In genomic region chr16:7362231-7362630, GRCh38 we compare ENCODE assay signal across 27 cellular contexts. TPM values are rescaled to one million over a fixed set of nuclear protein-coding genes. Genes with fewer than 3 reads are reported as not detected.
"Had no signal": no experiment of that assay in that cellular context is flagged by ENCODE, and none has a peak within 500 bp of the region (broad histone marks: within the 10 kb centered on the region; RNA-seq: fewer than 3 reads in every experiment).

No MANE protein-coding gene starts in this region.

- ATAC-seq: activated CD8-positive, alpha-beta T cell treated with anti-CD3 and anti-CD28 coated beads for 36 hours; activated T-cell treated with anti-CD3 and anti-CD28 coated beads, Interleukin-2, amount 50 U/mL, for 4 hours; activated T-helper 17 cell treated with anti-CD3 and anti-CD28 coated beads, Interleukin-2, amount 50 U/mL, for 72 hours; esophagus mucosa; gastroesophageal sphincter had no signal

- H3K27ac ChIP-seq: brain microvascular endothelial cell, coronary artery, gastroesophageal sphincter had no signal

- DNase-seq: activated CD4-positive, alpha-beta T cell treated with anti-CD3 and anti-CD28 coated beads for 48 hours; activated CD4-positive, alpha-beta T cell treated with anti-CD3 and anti-CD28 coated beads, Interleukin-2, amount 50 U/mL, for 1 hour; activated CD4-positive, alpha-beta T cell treated with anti-CD3 and anti-CD28 coated beads, Interleukin-2, amount 50 U/mL, for 48 hours; activated CD8-positive, alpha-beta memory T cell treated with anti-CD3 and anti-CD28 coated beads for 24 hours; activated CD8-positive, alpha-beta T cell treated with anti-CD3 and anti-CD28 coated beads for 36 hours; activated effector memory CD4-positive, alpha-beta T cell treated with Interleukin-2 at 50 U/mL for 16 hours; activated gamma-delta T cell treated with Interleukin-2 at 50 U/mL for 16 hours; activated naive CD4-positive, alpha-beta T cell treated with anti-CD3 and anti-CD28 coated beads, Interleukin-2, amount 50 U/mL, for 16 hours; activated naive CD4-positive, alpha-beta T cell treated with Interleukin-2 at 50 U/mL for 16 hours; activated T-cell treated with anti-CD3 and anti-CD28 coated beads, Interleukin-2, amount 50 U/mL, for 4 hours; amniotic stem cell; anterior cingulate cortex; brain microvascular endothelial cell; effector memory CD4-positive, alpha-beta T cell; endodermal cell; foreskin fibroblast; heart right ventricle; T-helper 2 cell had no signal

- H3K36me3 ChIP-seq: brain microvascular endothelial cell, gastroesophageal sphincter, heart right ventricle had no signal

- H3K9me3 ChIP-seq: gastroesophageal sphincter had no signal

- H3K4me3 ChIP-seq: coronary artery, dorsolateral prefrontal cortex, gastroesophageal sphincter, heart right ventricle had no signal

- H3K27me3 ChIP-seq: brain microvascular endothelial cell, dorsolateral prefrontal cortex, gastroesophageal sphincter, heart right ventricle had no signal

RNA-seq across cellular contexts. Expression of gene RBFOX1, which starts 29.6 kb away (rescaled TPM):
- total RNA-seq: activated CD8-positive, alpha-beta T cell treated with anti-CD3 and anti-CD28 coated beads for 36 hours; activated T-cell treated with anti-CD3 and anti-CD28 coated beads, Interleukin-2, amount 50 U/mL, for 4 hours; activated T-helper 17 cell treated with anti-CD3 and anti-CD28 coated beads, Interleukin-2, amount 50 U/mL, for 72 hours; bronchial epithelial cell; epithelial cell of proximal tubule; esophagus mucosa; glomerular endothelial cell; T-helper 1 cell treated with Interleukin-12 subunit alpha and Interleukin-12 subunit beta and Interleukin-4 antibody, amounts not matched to agents 30 ng/mL and 1 ng/mL, for 36 hours had no signal
